ENCODE assay signal across 23 cellular contexts in genomic region chr2:69450735-69451416, GRCh38.
"Had no signal": no experiment of that assay in that cellular context is flagged by ENCODE, and none has a peak within 500 bp of the region (broad histone marks: within the 10 kb centered on the region; RNA-seq: fewer than 3 reads in every experiment).

No MANE protein-coding gene starts in this region.

- H3K9me3 ChIP-seq: mucosa of descending colon, sigmoid colon, testis had no signal

- H3K36me3 ChIP-seq: sigmoid colon had no signal

- H3K27ac Mint-ChIP-seq: activated CD8-positive, alpha-beta T cell treated with anti-CD3 and anti-CD28 coated beads, Interleukin-2, amount 10 ng/mL, durations not matched to agents 7 days and 5 days; activated naive CD4-positive, alpha-beta T cell treated with anti-CD3 and anti-CD28 coated beads, Interleukin-2, amount 50 U/mL, for 24 hours; activated T-helper 1 cell treated with anti-CD3 and anti-CD28 coated beads, Interleukin-12 subunit alpha, Interleukin-12 subunit beta, Interleukin-2, Interleukin-4 antibody, amounts not matched to agents 30 ng/mL and 10 ng/mL and 1 ng/mL, durations not matched to agents 14 hours and 24 hours and 36 hours; brain; memory B cell; nephron progenitor cell; stimulated activated naive B cell treated with anti-CD40 and anti-IgM and Interleukin-4, amounts not matched to agents 10 μg/mL and 1 μg/mL and 100 μg/mL, for 72 hours; type B pancreatic cell had no signal

- ATAC-seq: activated CD8-positive, alpha-beta T cell treated with anti-CD3 and anti-CD28 coated beads, Interleukin-2, amount 10 ng/mL, durations not matched to agents 7 days and 5 days; esophagus mucosa; left cardiac atrium; mucosa of descending colon; stimulated activated naive B cell treated with anti-CD40 and anti-IgM and Interleukin-4, amounts not matched to agents 10 μg/mL and 1 μg/mL and 100 μg/mL, for 72 hours had no signal

- H3K4me3 Mint-ChIP-seq: activated CD8-positive, alpha-beta T cell treated with anti-CD3 and anti-CD28 coated beads, Interleukin-2, amount 10 ng/mL, durations not matched to agents 7 days and 5 days; activated naive CD4-positive, alpha-beta T cell treated with anti-CD3 and anti-CD28 coated beads, Interleukin-2, amount 50 U/mL, for 24 hours; activated T-helper 1 cell treated with anti-CD3 and anti-CD28 coated beads, Interleukin-12 subunit alpha, Interleukin-12 subunit beta, Interleukin-2, Interleukin-4 antibody, amounts not matched to agents 30 ng/mL and 10 ng/mL and 1 ng/mL, durations not matched to agents 14 hours and 24 hours and 36 hours; brain; memory B cell; nephron progenitor cell; stimulated activated naive B cell treated with anti-CD40 and anti-IgM and Interleukin-4, amounts not matched to agents 10 μg/mL and 1 μg/mL and 100 μg/mL, for 72 hours; type B pancreatic cell had no signal

- H3K4me3 ChIP-seq: mucosa of descending colon, sigmoid colon, smooth muscle cell, testis had no signal

- H3K27me3 ChIP-seq: sigmoid colon, testis had no signal

- H3K9me3 Mint-ChIP-seq: activated naive CD4-positive, alpha-beta T cell treated with anti-CD3 and anti-CD28 coated beads, Interleukin-2, amount 50 U/mL, for 24 hours; activated T-helper 1 cell treated with anti-CD3 and anti-CD28 coated beads, Interleukin-12 subunit alpha, Interleukin-12 subunit beta, Interleukin-2, Interleukin-4 antibody, amounts not matched to agents 30 ng/mL and 10 ng/mL and 1 ng/mL, durations not matched to agents 14 hours and 24 hours and 36 hours; brain; memory B cell; nephron progenitor cell; stimulated activated naive B cell treated with anti-CD40 and anti-IgM and Interleukin-4, amounts not matched to agents 10 μg/mL and 1 μg/mL and 100 μg/mL, for 72 hours; type B pancreatic cell had no signal

- H3K4me2 ChIP-seq: smooth muscle cell had no signal

- H3K4me1 Mint-ChIP-seq: nephron progenitor cell had no signal

- H3K36me3 Mint-ChIP-seq: brain, memory B cell, type B pancreatic cell had no signal

- H3K27me3 Mint-ChIP-seq: activated naive CD4-positive, alpha-beta T cell treated with anti-CD3 and anti-CD28 coated beads, Interleukin-2, amount 50 U/mL, for 24 hours had no signal

- H3K27ac ChIP-seq: sigmoid colon, testis had no signal

- DNase-seq: activated CD4-positive, alpha-beta T cell treated with anti-CD3 and anti-CD28 coated beads, Interleukin-2, amount 50 U/mL, for 1 hour; activated CD4-positive, CD25-positive, alpha-beta regulatory T cell treated with anti-CD3 and anti-CD28 coated beads, Interleukin-2, amount 50 U/mL, for 72 hours; activated CD8-positive, alpha-beta T cell treated with anti-CD3 and anti-CD28 coated beads, Interleukin-2, amount 10 ng/mL, durations not matched to agents 7 days and 5 days; activated gamma-delta T cell; aorta; effector CD8-positive, alpha-beta T cell; foreskin melanocyte; left cardiac atrium; mucosa of descending colon; nephron progenitor cell; nucleus accumbens; sigmoid colon; stimulated activated CD4-positive, alpha-beta T cell treated with anti-CD3 and anti-CD28 coated beads, Interleukin-15, amount 100 ng/mL, for 24 hours; stimulated activated CD8-positive, alpha-beta memory T cell treated with anti-CD3 and anti-CD28 coated beads, Interleukin-4, amount 100 ng/mL, for 48 hours; stimulated activated naive B cell treated with anti-CD40 and anti-IgM and Interleukin-4, amounts not matched to agents 10 μg/mL and 1 μg/mL and 100 μg/mL, for 72 hours; testis had no signal

- H3K4me1 ChIP-seq: sigmoid colon, testis had no signal
